ENCODE assay signal across 11 cellular contexts in the genomic region with DNA sequence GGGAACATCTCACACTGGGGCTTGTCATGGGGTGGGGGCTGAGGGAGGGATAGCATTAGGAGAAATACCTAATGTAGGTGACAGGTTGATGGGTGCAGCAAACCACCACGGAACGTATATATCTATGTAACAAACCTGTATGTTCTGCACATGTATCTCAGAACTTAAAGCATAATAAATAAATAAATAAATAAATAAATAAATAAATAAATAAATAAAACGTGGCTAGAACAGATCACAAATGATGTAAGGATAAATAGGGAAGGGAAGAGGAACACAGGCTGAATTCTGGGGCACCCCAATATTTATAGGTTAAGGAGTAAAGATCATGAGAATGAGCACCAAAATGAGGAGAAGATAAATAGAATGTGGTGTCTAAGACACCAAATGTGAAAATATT.
"Had no signal": no experiment of that assay in that cellular context is flagged by ENCODE, and none has a peak within 500 bp of the region (broad histone marks: within the 10 kb centered on the region; RNA-seq: fewer than 3 reads in every experiment).

No MANE protein-coding gene starts in this region.

- H3K9me3 ChIP-seq: HAP-1 had no signal

- H3K4me1 ChIP-seq: HAP-1 had no signal

- ATAC-seq: GM23338, HCT116 had no signal

- H3K4me3 ChIP-seq: GM23248, GM23338, HAP-1 had no signal

- FAIRE-seq: H1, H54 had no signal

- DNase-seq: GM23248, GOT3, H7, H9, HCEC 1CT, HFFc6 had no signal

- H3K27ac ChIP-seq: GM23248 had no signal

- H3K36me3 ChIP-seq: HAP-1 had no signal

- H3K4me2 ChIP-seq: GM23338 had no signal
